Comparison of ENCODE assay signal across 1 cellular context in the genomic region with DNA sequence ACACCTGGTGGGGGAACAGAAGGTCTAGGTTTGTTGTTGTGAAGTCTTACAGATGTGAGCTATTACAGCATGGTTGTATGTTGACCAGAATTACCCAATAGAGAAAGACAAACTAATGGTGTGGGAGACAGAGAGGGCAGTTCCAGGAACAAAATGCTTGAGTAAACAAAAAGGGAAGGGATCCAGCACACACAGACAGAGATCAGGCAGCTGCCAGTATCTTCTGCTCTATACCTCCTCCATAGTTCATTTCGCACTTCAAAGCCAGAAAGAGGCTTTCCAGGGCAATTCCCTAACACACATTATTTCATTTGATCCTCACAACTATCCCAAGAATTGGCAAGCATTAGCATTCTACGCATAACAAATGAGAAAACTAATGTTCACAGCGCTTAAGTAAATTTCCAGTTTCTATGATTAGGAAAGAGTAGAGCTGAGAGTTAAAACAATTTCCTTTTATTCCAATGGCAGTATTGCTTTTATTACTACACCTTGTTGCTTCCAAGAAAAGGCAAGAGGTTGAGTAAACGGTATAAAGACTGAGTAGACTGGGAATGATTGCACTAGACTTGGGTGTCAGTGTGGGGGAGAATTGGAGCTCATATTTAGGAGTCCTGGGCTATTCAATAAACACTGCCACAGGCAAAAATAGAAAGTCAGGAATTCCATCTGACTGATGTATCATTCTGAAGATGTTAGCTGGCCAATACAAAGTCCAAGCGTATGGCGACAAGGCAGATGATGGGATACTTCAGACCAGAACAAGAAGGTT.
TF ChIP-seq lines count a peak whose summit lies in the region.

No MANE protein-coding gene starts in this region.

TF ChIP-seq in HepG2, 621 proteins besides CTCF, POLR2A, EP300 and RAD21 (continued from another document):
- TF ChIP-seq, protein P1, sequence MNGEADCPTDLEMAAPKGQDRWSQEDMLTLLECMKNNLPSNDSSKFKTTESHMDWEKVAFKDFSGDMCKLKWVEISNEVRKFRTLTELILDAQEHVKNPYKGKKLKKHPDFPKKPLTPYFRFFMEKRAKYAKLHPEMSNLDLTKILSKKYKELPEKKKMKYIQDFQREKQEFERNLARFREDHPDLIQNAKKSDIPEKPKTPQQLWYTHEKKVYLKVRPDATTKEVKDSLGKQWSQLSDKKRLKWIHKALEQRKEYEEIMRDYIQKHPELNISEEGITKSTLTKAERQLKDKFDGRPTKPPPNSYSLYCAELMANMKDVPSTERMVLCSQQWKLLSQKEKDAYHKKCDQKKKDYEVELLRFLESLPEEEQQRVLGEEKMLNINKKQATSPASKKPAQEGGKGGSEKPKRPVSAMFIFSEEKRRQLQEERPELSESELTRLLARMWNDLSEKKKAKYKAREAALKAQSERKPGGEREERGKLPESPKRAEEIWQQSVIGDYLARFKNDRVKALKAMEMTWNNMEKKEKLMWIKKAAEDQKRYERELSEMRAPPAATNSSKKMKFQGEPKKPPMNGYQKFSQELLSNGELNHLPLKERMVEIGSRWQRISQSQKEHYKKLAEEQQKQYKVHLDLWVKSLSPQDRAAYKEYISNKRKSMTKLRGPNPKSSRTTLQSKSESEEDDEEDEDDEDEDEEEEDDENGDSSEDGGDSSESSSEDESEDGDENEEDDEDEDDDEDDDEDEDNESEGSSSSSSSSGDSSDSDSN (CRISPR knock-in tag; IDR thresholded peaks at IDR 0.05), result no peak
- TF ChIP-seq ZBTB38 (CRISPR knock-in tag; IDR thresholded peaks at IDR 0.05), result no peak
- no peak for TF ChIP-seq SYNCRIP (IDR thresholded peaks at IDR 0.05; ENCODE audit: insufficient read depth, low read depth, low read length)
- no peak for TF ChIP-seq PCBP2 (optimal IDR thresholded peaks at IDR 0.05; ENCODE audit: low read depth, low read length, poor library complexity, severe bottlenecking)
- no peak for TF ChIP-seq MAZ (IDR thresholded peaks at IDR 0.05; ENCODE audit: borderline replicate concordance, low read depth, low read length)
- TF ChIP-seq MAZ (CRISPR knock-in tag; IDR thresholded peaks at IDR 0.05; ENCODE audit: low read depth), result 0 out of 2 replicates have a peak, but pooled peaks have one; percentile 19
- TF ChIP-seq ATAD3A (CRISPR knock-in tag; IDR thresholded peaks at IDR 0.05), result no peak
- peak; percentile 52; the same call in 1 of the 2 replicates for TF ChIP-seq TBX2 (CRISPR knock-in tag; IDR thresholded peaks at IDR 0.05; ENCODE audit: borderline replicate concordance)
- TF ChIP-seq MIER2 (CRISPR knock-in tag; IDR thresholded peaks at IDR 0.05), result no peak
- TF ChIP-seq ZFP62 (CRISPR knock-in tag; IDR thresholded peaks at IDR 0.05), result no peak
- TF ChIP-seq ZNF720 (CRISPR knock-in tag; IDR thresholded peaks at IDR 0.05), result no peak
- TF ChIP-seq ZNF841 (CRISPR knock-in tag; IDR thresholded peaks at IDR 0.05; ENCODE audit: borderline replicate concordance), result no peak
- peak; percentile 90 for TF ChIP-seq BCL6 (CRISPR knock-in tag; IDR thresholded peaks at IDR 0.05)
- TF ChIP-seq, protein P2, sequence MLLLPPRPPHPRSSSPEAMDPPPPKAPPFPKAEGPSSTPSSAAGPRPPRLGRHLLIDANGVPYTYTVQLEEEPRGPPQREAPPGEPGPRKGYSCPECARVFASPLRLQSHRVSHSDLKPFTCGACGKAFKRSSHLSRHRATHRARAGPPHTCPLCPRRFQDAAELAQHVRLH (CRISPR knock-in tag; IDR thresholded peaks at IDR 0.05; ENCODE audit: borderline replicate concordance, low read depth), result no peak
- no peak for TF ChIP-seq RBM39 (IDR thresholded peaks at IDR 0.05; ENCODE audit: low read depth, low read length, poor library complexity, severe bottlenecking)
- TF ChIP-seq NCOA2 (CRISPR knock-in tag; IDR thresholded peaks at IDR 0.05), result peak; percentile 81
- TF ChIP-seq CEBPG (CRISPR knock-in tag; IDR thresholded peaks at IDR 0.05), result peak; percentile 90
- no peak for TF ChIP-seq MTA1 (CRISPR knock-in tag; IDR thresholded peaks at IDR 0.05; ENCODE audit: borderline replicate concordance)
- no peak for TF ChIP-seq ISX (CRISPR knock-in tag; conservative IDR thresholded peaks at IDR 0.05)
- TF ChIP-seq ZNF12 (CRISPR knock-in tag; IDR thresholded peaks at IDR 0.05), result peak; percentile 74
- TF ChIP-seq, protein P3, sequence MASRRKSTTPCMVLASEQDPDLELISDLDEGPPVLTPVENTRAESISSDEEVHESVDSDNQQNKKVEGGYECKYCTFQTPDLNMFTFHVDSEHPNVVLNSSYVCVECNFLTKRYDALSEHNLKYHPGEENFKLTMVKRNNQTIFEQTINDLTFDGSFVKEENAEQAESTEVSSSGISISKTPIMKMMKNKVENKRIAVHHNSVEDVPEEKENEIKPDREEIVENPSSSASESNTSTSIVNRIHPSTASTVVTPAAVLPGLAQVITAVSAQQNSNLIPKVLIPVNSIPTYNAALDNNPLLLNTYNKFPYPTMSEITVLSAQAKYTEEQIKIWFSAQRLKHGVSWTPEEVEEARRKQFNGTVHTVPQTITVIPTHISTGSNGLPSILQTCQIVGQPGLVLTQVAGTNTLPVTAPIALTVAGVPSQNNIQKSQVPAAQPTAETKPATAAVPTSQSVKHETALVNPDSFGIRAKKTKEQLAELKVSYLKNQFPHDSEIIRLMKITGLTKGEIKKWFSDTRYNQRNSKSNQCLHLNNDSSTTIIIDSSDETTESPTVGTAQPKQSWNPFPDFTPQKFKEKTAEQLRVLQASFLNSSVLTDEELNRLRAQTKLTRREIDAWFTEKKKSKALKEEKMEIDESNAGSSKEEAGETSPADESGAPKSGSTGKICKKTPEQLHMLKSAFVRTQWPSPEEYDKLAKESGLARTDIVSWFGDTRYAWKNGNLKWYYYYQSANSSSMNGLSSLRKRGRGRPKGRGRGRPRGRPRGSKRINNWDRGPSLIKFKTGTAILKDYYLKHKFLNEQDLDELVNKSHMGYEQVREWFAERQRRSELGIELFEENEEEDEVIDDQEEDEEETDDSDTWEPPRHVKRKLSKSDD (CRISPR knock-in tag; IDR thresholded peaks at IDR 0.05; ENCODE audit: low read depth), result no peak
- peak; percentile 22; the same call in 1 of the 2 replicates for TF ChIP-seq ETV5 (CRISPR knock-in tag; IDR thresholded peaks at IDR 0.05; ENCODE audit: borderline replicate concordance)
- 0 out of 2 replicates have a peak, but pooled peaks have one; percentile 23 for TF ChIP-seq SMAD3 (CRISPR knock-in tag; IDR thresholded peaks at IDR 0.05)
- no peak for TF ChIP-seq NFATC3 (CRISPR knock-in tag; IDR thresholded peaks at IDR 0.05)
- no peak for TF ChIP-seq MBD4 (IDR thresholded peaks at IDR 0.05; ENCODE audit: borderline replicate concordance, low read length)
- TF ChIP-seq ZBTB8A (CRISPR knock-in tag; IDR thresholded peaks at IDR 0.05; ENCODE audit: borderline replicate concordance, low read depth), result no peak
- TF ChIP-seq ZNF335 (CRISPR knock-in tag; IDR thresholded peaks at IDR 0.05), result no peak
- TF ChIP-seq ZNF746 (CRISPR knock-in tag; IDR thresholded peaks at IDR 0.05), result no peak
- TF ChIP-seq, protein P4, sequence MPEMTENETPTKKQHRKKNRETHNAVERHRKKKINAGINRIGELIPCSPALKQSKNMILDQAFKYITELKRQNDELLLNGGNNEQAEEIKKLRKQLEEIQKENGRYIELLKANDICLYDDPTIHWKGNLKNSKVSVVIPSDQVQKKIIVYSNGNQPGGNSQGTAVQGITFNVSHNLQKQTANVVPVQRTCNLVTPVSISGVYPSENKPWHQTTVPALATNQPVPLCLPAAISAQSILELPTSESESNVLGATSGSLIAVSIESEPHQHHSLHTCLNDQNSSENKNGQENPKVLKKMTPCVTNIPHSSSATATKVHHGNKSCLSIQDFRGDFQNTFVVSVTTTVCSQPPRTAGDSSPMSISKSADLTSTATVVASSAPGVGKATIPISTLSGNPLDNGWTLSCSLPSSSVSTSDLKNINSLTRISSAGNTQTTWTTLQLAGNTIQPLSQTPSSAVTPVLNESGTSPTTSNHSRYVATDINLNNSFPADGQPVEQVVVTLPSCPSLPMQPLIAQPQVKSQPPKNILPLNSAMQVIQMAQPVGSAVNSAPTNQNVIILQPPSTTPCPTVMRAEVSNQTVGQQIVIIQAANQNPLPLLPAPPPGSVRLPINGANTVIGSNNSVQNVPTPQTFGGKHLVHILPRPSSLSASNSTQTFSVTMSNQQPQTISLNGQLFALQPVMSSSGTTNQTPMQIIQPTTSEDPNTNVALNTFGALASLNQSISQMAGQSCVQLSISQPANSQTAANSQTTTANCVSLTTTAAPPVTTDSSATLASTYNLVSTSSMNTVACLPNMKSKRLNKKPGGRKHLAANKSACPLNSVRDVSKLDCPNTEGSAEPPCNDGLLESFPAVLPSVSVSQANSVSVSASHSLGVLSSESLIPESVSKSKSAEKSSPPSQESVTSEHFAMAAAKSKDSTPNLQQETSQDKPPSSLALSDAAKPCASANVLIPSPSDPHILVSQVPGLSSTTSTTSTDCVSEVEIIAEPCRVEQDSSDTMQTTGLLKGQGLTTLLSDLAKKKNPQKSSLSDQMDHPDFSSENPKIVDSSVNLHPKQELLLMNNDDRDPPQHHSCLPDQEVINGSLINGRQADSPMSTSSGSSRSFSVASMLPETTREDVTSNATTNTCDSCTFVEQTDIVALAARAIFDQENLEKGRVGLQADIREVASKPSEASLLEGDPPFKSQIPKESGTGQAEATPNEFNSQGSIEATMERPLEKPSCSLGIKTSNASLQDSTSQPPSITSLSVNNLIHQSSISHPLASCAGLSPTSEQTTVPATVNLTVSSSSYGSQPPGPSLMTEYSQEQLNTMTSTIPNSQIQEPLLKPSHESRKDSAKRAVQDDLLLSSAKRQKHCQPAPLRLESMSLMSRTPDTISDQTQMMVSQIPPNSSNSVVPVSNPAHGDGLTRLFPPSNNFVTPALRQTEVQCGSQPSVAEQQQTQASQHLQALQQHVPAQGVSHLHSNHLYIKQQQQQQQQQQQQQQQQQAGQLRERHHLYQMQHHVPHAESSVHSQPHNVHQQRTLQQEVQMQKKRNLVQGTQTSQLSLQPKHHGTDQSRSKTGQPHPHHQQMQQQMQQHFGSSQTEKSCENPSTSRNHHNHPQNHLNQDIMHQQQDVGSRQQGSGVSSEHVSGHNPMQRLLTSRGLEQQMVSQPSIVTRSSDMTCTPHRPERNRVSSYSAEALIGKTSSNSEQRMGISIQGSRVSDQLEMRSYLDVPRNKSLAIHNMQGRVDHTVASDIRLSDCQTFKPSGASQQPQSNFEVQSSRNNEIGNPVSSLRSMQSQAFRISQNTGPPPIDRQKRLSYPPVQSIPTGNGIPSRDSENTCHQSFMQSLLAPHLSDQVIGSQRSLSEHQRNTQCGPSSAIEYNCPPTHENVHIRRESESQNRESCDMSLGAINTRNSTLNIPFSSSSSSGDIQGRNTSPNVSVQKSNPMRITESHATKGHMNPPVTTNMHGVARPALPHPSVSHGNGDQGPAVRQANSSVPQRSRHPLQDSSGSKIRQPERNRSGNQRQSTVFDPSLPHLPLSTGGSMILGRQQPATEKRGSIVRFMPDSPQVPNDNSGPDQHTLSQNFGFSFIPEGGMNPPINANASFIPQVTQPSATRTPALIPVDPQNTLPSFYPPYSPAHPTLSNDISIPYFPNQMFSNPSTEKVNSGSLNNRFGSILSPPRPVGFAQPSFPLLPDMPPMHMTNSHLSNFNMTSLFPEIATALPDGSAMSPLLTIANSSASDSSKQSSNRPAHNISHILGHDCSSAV (CRISPR knock-in tag; IDR thresholded peaks at IDR 0.05; ENCODE audit: borderline replicate concordance), result no peak
- TF ChIP-seq, protein P5, sequence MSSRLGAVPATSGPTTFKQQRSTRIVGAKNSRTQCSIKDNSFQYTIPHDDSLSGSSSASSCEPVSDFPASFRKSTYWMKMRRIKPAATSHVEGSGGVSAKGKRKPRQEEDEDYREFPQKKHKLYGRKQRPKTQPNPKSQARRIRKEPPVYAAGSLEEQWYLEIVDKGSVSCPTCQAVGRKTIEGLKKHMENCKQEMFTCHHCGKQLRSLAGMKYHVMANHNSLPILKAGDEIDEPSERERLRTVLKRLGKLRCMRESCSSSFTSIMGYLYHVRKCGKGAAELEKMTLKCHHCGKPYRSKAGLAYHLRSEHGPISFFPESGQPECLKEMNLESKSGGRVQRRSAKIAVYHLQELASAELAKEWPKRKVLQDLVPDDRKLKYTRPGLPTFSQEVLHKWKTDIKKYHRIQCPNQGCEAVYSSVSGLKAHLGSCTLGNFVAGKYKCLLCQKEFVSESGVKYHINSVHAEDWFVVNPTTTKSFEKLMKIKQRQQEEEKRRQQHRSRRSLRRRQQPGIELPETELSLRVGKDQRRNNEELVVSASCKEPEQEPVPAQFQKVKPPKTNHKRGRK (CRISPR knock-in tag; IDR thresholded peaks at IDR 0.05), result no peak
- no peak for TF ChIP-seq ZNF546 (CRISPR knock-in tag; conservative IDR thresholded peaks at IDR 0.05)
- no peak for TF ChIP-seq SMARCC2 (IDR thresholded peaks at IDR 0.05)
